ENCODE assay signal across 25 cellular contexts in the genomic region with DNA sequence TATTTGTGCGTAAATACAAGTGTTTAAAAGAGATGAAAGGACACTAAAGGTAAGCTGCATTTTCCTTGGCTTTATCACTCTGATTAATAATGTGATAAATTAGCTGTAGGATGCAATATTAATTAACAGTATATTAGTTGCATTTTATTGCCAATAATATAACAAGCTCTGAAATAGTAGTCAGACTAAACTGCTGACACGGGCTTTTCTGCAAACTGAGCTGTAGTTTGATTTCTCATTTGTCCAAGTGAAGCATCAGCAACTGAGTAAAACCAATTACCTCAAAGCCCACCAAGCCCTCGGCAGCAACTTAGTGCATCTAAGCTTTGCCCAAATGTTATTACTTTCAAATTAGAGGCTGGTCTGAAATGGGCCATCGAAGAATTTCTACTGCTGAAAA. TPM values are rescaled to one million over a fixed set of nuclear protein-coding genes. Genes with fewer than 3 reads are reported as not detected.
DNase-seq lines count a peak whose midpoint lies in the region; ATAC-seq, FAIRE-seq and TF ChIP-seq lines count a peak whose summit lies in the region.
"Had no signal": no experiment of that assay in that cellular context is flagged by ENCODE, and none has a peak within 500 bp of the region (broad histone marks: within the 10 kb centered on the region; RNA-seq: fewer than 3 reads in every experiment).

No MANE protein-coding gene starts in this region.

- H3K79me2 ChIP-seq in HepG2 (ENCODE audit: insufficient read depth, low read length) (no peaks in the 10 kb centered on the region), K562 (ENCODE audit: control insufficient read depth, insufficient read depth, low read length) (no peaks in the 10 kb centered on the region), neural cell (replicated peaks; ENCODE audit: insufficient read depth, low read length) (no peaks in the 10 kb centered on the region)

- no peak for FAIRE-seq in HepG2 (lab: Jason Lieb, UNC)
- FAIRE-seq in K562 (lab: Jason Lieb, UNC), result no peak
- FAIRE-seq: GM12878, GM12892, GM18507 had no signal

- DNase-seq in HepG2 (ENCODE audit: low spot score) (no peak), right lobe of liver (no peak), K562 (ENCODE audit: extremely low read depth in 1 of 4, low spot score in 3 of 4) (no peak), germinal center (ENCODE audit: low spot score) (no peak), NCI-H128 (lab: John Stamatoyannopoulos, UW; ENCODE audit: unreplicated experiment) (no peak)
- DNase-seq: ACHN; BE2C; C1 segment of cervical spinal cord; CD4-positive, alpha-beta memory T cell; CD4-positive, CD25-positive, alpha-beta regulatory T cell; CD8-positive, alpha-beta memory T cell; COR-L47; DMS 273 treated with DMSO at 0.1 percent for 48 hours; DMS153; DMS53; DMS79; DND-41; EL; GDM1 had no signal

- H3K4me2 ChIP-seq in HepG2 (ENCODE audit: low read depth, low read length) (no peak overlapping the region), K562 (ENCODE audit: insufficient read depth, low read length) (no peak overlapping the region), neural cell (ENCODE audit: low read length) (no peak overlapping the region)
- H3K4me2 ChIP-seq: BLaER1 had no signal

- H3K27ac ChIP-seq in HepG2 (ENCODE audit: extremely low read length, insufficient read depth, low read length) (no peak overlapping the region), right lobe of liver (no peak overlapping the region), K562 (ENCODE audit: extremely low read depth, low read depth, low read length) (no peak overlapping the region), neural cell (ENCODE audit: low read length) (peak overlapping the region; percentile 13)
- H3K27ac ChIP-seq: 22Rv1, BLaER1 had no signal

- no TSS peak for BruUV-seq in HepG2 (replicated peaks; lab: Mats Ljungman, UMichigan)
- no TSS peak for BruUV-seq in K562 (replicated peaks; lab: Mats Ljungman, UMichigan)

- TF ChIP-seq POLR2A in HepG2 (IDR thresholded peaks at IDR 0.05; ENCODE audit: insufficient read depth in 1 of 2, low read depth in 2 of 2, low read length in 2 of 2) (no peak), right lobe of liver (IDR thresholded peaks at IDR 0.05) (no peak), K562 (conservative IDR thresholded peaks at IDR 0.05) (no peak)

- H3K9me3 ChIP-seq in HepG2 (ENCODE audit: low read length), result no peaks in the 10 kb centered on the region
- no peaks in the 10 kb centered on the region for H3K9me3 ChIP-seq in right lobe of liver
- no peaks in the 10 kb centered on the region for H3K9me3 ChIP-seq in K562 (replicated peaks; ENCODE audit: control insufficient read depth, insufficient read depth, low read depth, low read length)
- no peaks in the 10 kb centered on the region for H3K9me3 ChIP-seq in neural cell (ENCODE audit: low read length)
- H3K9me3 ChIP-seq: BE2C had no signal

- no peak for TF ChIP-seq RAD21 in HepG2 (CRISPR knock-in tag; IDR thresholded peaks at IDR 0.05)
- TF ChIP-seq RAD21 in K562 (CRISPR knock-in tag; conservative IDR thresholded peaks at IDR 0.05 in 1 of 2, IDR thresholded peaks at IDR 0.05 in 1 of 2), result no peak
- TF ChIP-seq RAD21 in neural cell (conservative IDR thresholded peaks at IDR 0.05), result no peak

- CTCF ChIA-PET in HepG2 (lab: Yijun Ruan, JAX; ENCODE audit: low intra/inter-chr PET ratio, low total read pairs), result no interaction called here
- CTCF ChIA-PET in K562 (lab: Yijun Ruan, JAX; ENCODE audit: low intra/inter-chr PET ratio), result no interaction called here

- H3K27me3 ChIP-seq in HepG2 (ENCODE audit: control insufficient read depth in 1 of 2, insufficient read depth in 2 of 2, low read length in 2 of 2) (no peaks in the 10 kb centered on the region), right lobe of liver (no peaks in the 10 kb centered on the region), K562 (ENCODE audit: control insufficient read depth in 2 of 2, insufficient read depth in 2 of 2, low read length in 2 of 2) (no peaks in the 10 kb centered on the region), neural cell (ENCODE audit: insufficient read depth, low read depth, low read length) (no peaks in the 10 kb centered on the region)
- H3K27me3 ChIP-seq: BE2C, BLaER1 had no signal

- intact Hi-C loops in HepG2 (cut with micrococcal nuclease; ENCODE audit: unreplicated experiment), result no loop called here
- intact Hi-C loops in right lobe of liver (cut with DNase I), result no loop called here
- intact Hi-C loops in K562 (cut with micrococcal nuclease), result no loop called here

- TF ChIP-seq CTCF in HepG2 (CRISPR knock-in tag; IDR thresholded peaks at IDR 0.05) (no peak), right lobe of liver (IDR thresholded peaks at IDR 0.05) (no peak), K562 (IDR thresholded peaks at IDR 0.05 in 2 of 3, conservative IDR thresholded peaks at IDR 0.05 in 1 of 3; ENCODE audit: insufficient read depth in 2 of 3, low read depth in 1 of 3, low read length in 3 of 3) (no peak), neural cell (IDR thresholded peaks at IDR 0.05; ENCODE audit: poor library complexity, severe bottlenecking) (no peak)

- no peak overlapping the region for H3K4me3 ChIP-seq in HepG2 (replicated peaks in 1 of 3; ENCODE audit: insufficient read depth in 1 of 3, low read depth in 2 of 3, low read length in 3 of 3)
- no peak overlapping the region for H3K4me3 ChIP-seq in right lobe of liver
- H3K4me3 ChIP-seq in K562, result no peak overlapping the region
- H3K4me3 ChIP-seq in neural cell (ENCODE audit: low read length), result peak overlapping the region; percentile 31
- H3K4me3 ChIP-seq: BLaER1, GM12878 had no signal

- TF ChIP-seq EP300 in HepG2 (IDR thresholded peaks at IDR 0.05; ENCODE audit: low read depth in 2 of 2, low read length in 2 of 2) (no peak), HepG2 (CRISPR knock-in tag; IDR thresholded peaks at IDR 0.05; ENCODE audit: borderline replicate concordance) (no peak), K562 (IDR thresholded peaks at IDR 0.05; ENCODE audit: low read length) (no peak), neural cell (conservative IDR thresholded peaks at IDR 0.05; ENCODE audit: poor library complexity, severe bottlenecking) (no peak)

- no peaks in the 10 kb centered on the region for H3K9me2 ChIP-seq in neural cell (ENCODE audit: insufficient read depth, low read length)

- POLR2A ChIA-PET in HepG2 (lab: Yijun Ruan, JAX), result no interaction called here
- POLR2A ChIA-PET in K562 (lab: Yijun Ruan, JAX), result no interaction called here

- WGBS in HepG2 (ENCODE audit: low lambda C conversion rate), result 0% methylated on average over 4 of the region's 4 CpGs
- WGBS in right lobe of liver (ENCODE audit: insufficient coverage, low coverage, low lambda C conversion rate, missing lambda C conversion rate), result 80% methylated on average over 4 of the region's 4 CpGs
- 0% methylated on average over 4 of the region's 4 CpGs for WGBS in K562 (ENCODE audit: insufficient coverage, low coverage, missing lambda C conversion rate)

- H3F3A ChIP-seq in neural cell (ENCODE audit: insufficient read depth, low read length, poor library complexity, severe bottlenecking), result no peaks in the 10 kb centered on the region

- H2AFZ ChIP-seq in HepG2 (ENCODE audit: low read length) (no peak overlapping the region), K562 (ENCODE audit: low read depth, low read length) (no peak overlapping the region), neural cell (ENCODE audit: low read depth, low read length) (no peak overlapping the region)

- H3K4me1 ChIP-seq in HepG2 (ENCODE audit: insufficient read depth, low read length) (no peaks in the 10 kb centered on the region), right lobe of liver (no peaks in the 10 kb centered on the region), K562 (replicated peaks in 1 of 2; ENCODE audit: control insufficient read depth in 2 of 2, insufficient read depth in 2 of 2, low read length in 2 of 2) (no peaks in the 10 kb centered on the region)
- H3K4me1 ChIP-seq: BE2C had no signal

- ATAC-seq in HepG2, result no peak
- no peak for ATAC-seq in right lobe of liver
- no peak for ATAC-seq in K562
- ATAC-seq: GM12878 had no signal

- H3K36me3 ChIP-seq in HepG2 (replicated peaks in 1 of 2; ENCODE audit: control insufficient read depth in 1 of 2, insufficient read depth in 2 of 2, low read length in 2 of 2) (no peaks in the 10 kb centered on the region), right lobe of liver (no peaks in the 10 kb centered on the region), K562 (ENCODE audit: control insufficient read depth, insufficient read depth, low read length) (no peaks in the 10 kb centered on the region), neural cell (ENCODE audit: insufficient read depth, low read length) (no peaks in the 10 kb centered on the region)
- H3K36me3 ChIP-seq: BE2C, BLaER1 had no signal

- H3K9ac ChIP-seq in HepG2 (ENCODE audit: insufficient read depth, low read depth, low read length), result no peak overlapping the region
- no peak overlapping the region for H3K9ac ChIP-seq in K562 (ENCODE audit: insufficient read depth in 1 of 2, low read depth in 2 of 2, low read length in 2 of 2)
- H3K9ac ChIP-seq in neural cell (ENCODE audit: low read length), result no peak overlapping the region
- H3K9ac ChIP-seq: BLaER1 had no signal

- in situ Hi-C loops in HepG2 (cut with HindIII; ENCODE audit: extremely low pct_ligation_motif_present, low pct_unique_long_range_greater_than_20kb), result loop anchor here (10.0 kb wide), 1 partner anchor 498 kb away; no protein-coding TSS in a partner anchor
- in situ Hi-C loops in K562 (cut with MboI), result no loop called here

- H3K9me1 ChIP-seq in K562 (ENCODE audit: control insufficient read depth, insufficient read depth, low read length), result no peaks in the 10 kb centered on the region

- H4K20me1 ChIP-seq in HepG2 (ENCODE audit: insufficient read depth, low read length), result no peaks in the 10 kb centered on the region
- no peaks in the 10 kb centered on the region for H4K20me1 ChIP-seq in K562 (replicated peaks; ENCODE audit: control insufficient read depth, insufficient read depth, low read length)
- H4K20me1 ChIP-seq in neural cell (ENCODE audit: insufficient read depth), result no peaks in the 10 kb centered on the region
- H4K20me1 ChIP-seq: BLaER1 had no signal

RNA-seq across cellular contexts. Expression of gene ARL14EP, which starts 33.5 kb away (rescaled TPM):
- total RNA-seq in HepG2 (2016; rRNA removed; fragmentation: Illumina TruSeq; extraction: Trizol), result 15.4 and 21.7 TPM in 2 replicates
- total RNA-seq in HepG2 (2016; cell fraction: cytosol; rRNA removed; fragmentation: Illumina TruSeq; extraction: Trizol; ENCODE audit: low read depth), result 3.4 and 5.8 TPM in 2 replicates
- 14.6 and 19.6 TPM in 2 replicates for total RNA-seq in HepG2 (2016; cell fraction: insoluble cytoplasmic fraction; rRNA removed; fragmentation: Illumina TruSeq; extraction: Trizol)
- total RNA-seq in HepG2 (2016; cell fraction: membrane; rRNA removed; fragmentation: Illumina TruSeq; extraction: Trizol), result 7.0 and 8.7 TPM in 2 replicates
- 22.2 and 25.8 TPM in 2 replicates for total RNA-seq in HepG2 (2016; cell fraction: nucleus; rRNA removed; fragmentation: Illumina TruSeq; extraction: Trizol)
- polyA plus RNA-seq in HepG2 (2011; rRNA removed), result 9.8 and 11.4 TPM in 2 replicates
- 3.4 and 5.6 TPM in 2 replicates for polyA plus RNA-seq in HepG2 (2011; cell fraction: cytosol; rRNA removed)
- 3.6 and 8.6 TPM in 2 replicates for polyA plus RNA-seq in HepG2 (2011; cell fraction: nucleus; rRNA removed)
- polyA plus RNA-seq in HepG2 (2012), result 7.5 and 10.8 TPM in 2 replicates
- 2.1 and 4.0 TPM in 2 replicates for polyA plus RNA-seq in HepG2 (2016; cell fraction: cytosol; fragmentation: Illumina TruSeq; extraction: Trizol; ENCODE audit: low read depth)
- 21.9 and 27.8 TPM in 2 replicates for polyA plus RNA-seq in HepG2 (2016; cell fraction: insoluble cytoplasmic fraction; fragmentation: Illumina TruSeq; extraction: Trizol; ENCODE audit: low read depth)
- 3.0 and 3.5 TPM in 2 replicates for polyA plus RNA-seq in HepG2 (2016; cell fraction: membrane; fragmentation: Illumina TruSeq; extraction: Trizol; ENCODE audit: low read depth)
- polyA plus RNA-seq in HepG2 (2016; cell fraction: nucleus; fragmentation: Illumina TruSeq; extraction: Trizol; ENCODE audit: insufficient read depth, low read depth), result 25.4 and 27.7 TPM in 2 replicates
- polyA minus RNA-seq in HepG2 (2011; rRNA and poly(A)+ RNA removed; ENCODE audit: low replicate concordance), result 2.3 and 7.7 TPM in 2 replicates
- 3.9 and 6.4 TPM in 2 replicates for polyA minus RNA-seq in HepG2 (2011; cell fraction: cytosol; rRNA and poly(A)+ RNA removed)
- 23.8 and 28.6 TPM in 2 replicates for polyA minus RNA-seq in HepG2 (2011; cell fraction: nucleus; rRNA and poly(A)+ RNA removed)
- 10 to 100 TPM; 10.3 to 19.3 (median 14.2) TPM for total RNA-seq in right lobe of liver
- 21.2 and 62.0 TPM in 2 replicates for total RNA-seq in K562 (2011; cell fraction: chromatin; rRNA removed; ENCODE audit: low replicate concordance)
- total RNA-seq in K562 (2011; cell fraction: nucleolus; rRNA removed), result 8.0 and 10.8 TPM in 2 replicates
- 25.5 and 34.0 TPM in 2 replicates for total RNA-seq in K562 (2011; cell fraction: nucleoplasm; rRNA removed)
- total RNA-seq in K562 (2014; rRNA removed), result 11.4 and 11.6 TPM in 2 replicates
- total RNA-seq in K562 (2014; rRNA removed; fragmentation: Illumina TruSeq; extraction: Trizol), result 25.9 and 32.6 TPM in 2 replicates
- 21.7 and 23.0 TPM in 2 replicates for total RNA-seq in K562 (2015; rRNA removed; fragmentation: Illumina TruSeq; extraction: Trizol)
- 21.6 and 23.8 TPM in 2 replicates for total RNA-seq in K562 (2021)
- 28.5 and 38.1 TPM in 2 replicates for polyA plus RNA-seq in K562 (2011; rRNA removed)
- polyA plus RNA-seq in K562 (2011; cell fraction: cytosol; rRNA removed), result 3.9 and 10.5 TPM in 2 replicates
- 10.4 and 18.5 TPM in 2 replicates for polyA plus RNA-seq in K562 (2011; cell fraction: nucleus; rRNA removed)
- 17.9 and 30.3 TPM in 2 replicates for polyA plus RNA-seq in K562 (2012)
- polyA plus RNA-seq in K562 (2014; fragmentation: Illumina TruSeq; extraction: Trizol), result 27.4 and 37.4 TPM in 2 replicates
- polyA plus RNA-seq in K562 (2014; fragmentation: Nextera tagmentation; extraction: Ambion mirVana), result 10 to 100 TPM; 37.8 to 42.7 TPM
- polyA plus RNA-seq in K562 (2014; rRNA removed), result 13.1 and 16.4 TPM in 2 replicates
- polyA minus RNA-seq in K562 (2011; rRNA and poly(A)+ RNA removed), result 29.2 and 36.0 TPM in 2 replicates
- polyA minus RNA-seq in K562 (2011; cell fraction: cytosol; rRNA and poly(A)+ RNA removed), result 9.1 and 11.8 TPM in 2 replicates
- polyA minus RNA-seq in K562 (2011; cell fraction: nucleus; rRNA and poly(A)+ RNA removed), result 14.7 and 30.9 TPM in 2 replicates
- 44.5 and 49.5 TPM in 2 replicates for polyA plus RNA-seq in neural cell
- polyA minus RNA-seq in neural cell, result 67.2 and 70.7 TPM in 2 replicates

Comparison
In these comparisons a context has a peak if more than half of its experiments do, and no peak if none do; other contexts are left out.
1. Of the 241 proteins assayed by ChIP-seq in both HepG2 and K562: peak only in HepG2: none; only in K562: MAFG; in both: MAFF and MAFK; in neither: 238.